In the genomic region with DNA sequence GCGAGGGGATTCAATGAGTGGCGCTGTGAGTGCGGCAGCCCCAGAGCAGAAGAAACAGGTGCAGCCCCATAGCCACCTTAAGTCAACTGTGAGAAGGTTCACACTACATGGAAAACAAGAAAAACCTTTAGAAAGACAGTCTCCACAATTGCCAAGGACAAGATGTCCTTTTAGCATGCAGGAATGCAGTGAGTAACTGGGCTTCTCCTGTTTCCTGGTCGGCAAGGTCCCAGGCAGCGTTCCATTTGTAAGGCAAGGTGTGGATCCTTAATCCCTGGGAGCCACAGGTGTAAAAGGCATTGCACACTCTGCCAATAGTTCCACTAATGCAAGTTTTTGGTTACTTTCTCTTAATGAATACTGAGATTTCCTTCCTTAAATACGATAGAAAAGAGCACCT, we compare ENCODE assay signal across 13 cellular contexts.
"Had no signal": no experiment of that assay in that cellular context is flagged by ENCODE, and none has a peak within 500 bp of the region (broad histone marks: within the 10 kb centered on the region; RNA-seq: fewer than 3 reads in every experiment).

No MANE protein-coding gene starts in this region.

- H3K36me3 ChIP-seq: cardiac muscle cell, esophagus muscularis mucosa, neural progenitor cell, thyroid gland had no signal

- H3K4me3 ChIP-seq: cardiac muscle cell, esophagus muscularis mucosa, lung, neural progenitor cell, thyroid gland had no signal

- H3K27me3 ChIP-seq: neural progenitor cell, thyroid gland had no signal

- H3K27ac ChIP-seq: cardiac muscle cell, esophagus muscularis mucosa, neural progenitor cell, thyroid gland had no signal

- ATAC-seq: activated CD4-positive, CD25-positive, alpha-beta regulatory T cell treated with anti-CD3 and anti-CD28 coated beads, Interleukin-2, amount 50 U/mL, for 24 hours; left cardiac atrium; stimulated activated effector memory CD8-positive, alpha-beta T cell treated with anti-CD3 and anti-CD28 coated beads, Interleukin-12 subunit alpha, Interleukin-12 subunit beta, amount 100 ng/mL, for 72 hours had no signal

- H3K9me3 ChIP-seq: esophagus muscularis mucosa, thyroid gland had no signal

- DNase-seq: activated CD4-positive, alpha-beta T cell treated with anti-CD3 and anti-CD28 coated beads, Interleukin-2, amount 50 U/mL, for 1 hour; activated naive CD4-positive, alpha-beta T cell treated with anti-CD3 and anti-CD28 coated beads for 36 hours; glutamatergic neuron; hypothalamus; left cardiac atrium; naive B cell; thyroid gland had no signal
